Comparison of ENCODE assay signal across 1 cellular context in genomic region chr12:110281549-110282342, GRCh38.
TF ChIP-seq lines count a peak whose summit lies in the region.

No MANE protein-coding gene starts in this region.

TF ChIP-seq in HepG2, 621 proteins besides CTCF, POLR2A, EP300 and RAD21 (continued from another document and continues in another):
- TF ChIP-seq ZNF142 (CRISPR knock-in tag; IDR thresholded peaks at IDR 0.05): peak; percentile 20; the same call in 1 of the 2 replicates
- no peak for TF ChIP-seq ZMYM3 (CRISPR knock-in tag; IDR thresholded peaks at IDR 0.05)
- TF ChIP-seq ZNF672 (CRISPR knock-in tag; IDR thresholded peaks at IDR 0.05): no peak
- no peak for TF ChIP-seq SIX4 (CRISPR knock-in tag; IDR thresholded peaks at IDR 0.05)
- TF ChIP-seq BORCS8-MEF2B (CRISPR knock-in tag; IDR thresholded peaks at IDR 0.05): no peak; the same call in none of the 2 replicates
- TF ChIP-seq RFXAP (CRISPR knock-in tag; IDR thresholded peaks at IDR 0.05; ENCODE audit: borderline replicate concordance): no peak
- TF ChIP-seq NR2F1 (CRISPR knock-in tag; IDR thresholded peaks at IDR 0.05): no peak
- no peak for TF ChIP-seq ELF4 (CRISPR knock-in tag; IDR thresholded peaks at IDR 0.05; ENCODE audit: borderline replicate concordance)
- no peak for TF ChIP-seq ZNF556 (CRISPR knock-in tag; IDR thresholded peaks at IDR 0.05; ENCODE audit: borderline replicate concordance)
- no peak for TF ChIP-seq ZNF616 (CRISPR knock-in tag; IDR thresholded peaks at IDR 0.05; ENCODE audit: low read depth)
- TF ChIP-seq HNRNPL (IDR thresholded peaks at IDR 0.05; ENCODE audit: low read depth, low read length): no peak
- TF ChIP-seq ZNF674 (CRISPR knock-in tag; IDR thresholded peaks at IDR 0.05; ENCODE audit: low read depth): no peak
- no peak for TF ChIP-seq KDM6A (CRISPR knock-in tag; IDR thresholded peaks at IDR 0.05; ENCODE audit: low read depth)
- no peak for TF ChIP-seq ZNF816 (CRISPR knock-in tag; IDR thresholded peaks at IDR 0.05; ENCODE audit: borderline replicate concordance)
- no peak for TF ChIP-seq DPF2 (CRISPR knock-in tag; IDR thresholded peaks at IDR 0.05; ENCODE audit: borderline replicate concordance, low read depth)
- no peak for TF ChIP-seq ZNF567 (CRISPR knock-in tag; IDR thresholded peaks at IDR 0.05; ENCODE audit: borderline replicate concordance)
- 0 out of 2 replicates have a peak, but pooled peaks have one; percentile 16 for TF ChIP-seq ZHX2 (IDR thresholded peaks at IDR 0.05; ENCODE audit: low read depth)
- no peak for TF ChIP-seq ZHX2 (CRISPR knock-in tag; IDR thresholded peaks at IDR 0.05; ENCODE audit: borderline replicate concordance)
- no peak for TF ChIP-seq ZNF788 (CRISPR knock-in tag; IDR thresholded peaks at IDR 0.05; ENCODE audit: borderline replicate concordance)
- TF ChIP-seq RFXANK (CRISPR knock-in tag; IDR thresholded peaks at IDR 0.05): no peak
- TF ChIP-seq GATA4 (IDR thresholded peaks at IDR 0.05; ENCODE audit: borderline replicate concordance, low read depth): no peak
- TF ChIP-seq FOXK2 (IDR thresholded peaks at IDR 0.05): no peak
- TF ChIP-seq KLF11 (CRISPR knock-in tag; IDR thresholded peaks at IDR 0.05): no peak
- no peak for TF ChIP-seq MED8 (CRISPR knock-in tag; IDR thresholded peaks at IDR 0.05; ENCODE audit: insufficient replicate concordance)
- TF ChIP-seq ZSCAN9 (CRISPR knock-in tag; IDR thresholded peaks at IDR 0.05; ENCODE audit: borderline replicate concordance): no peak
- no peak for TF ChIP-seq NCOA1 (CRISPR knock-in tag; IDR thresholded peaks at IDR 0.05)
- TF ChIP-seq HNRNPLL (IDR thresholded peaks at IDR 0.05; ENCODE audit: low read depth, low read length, poor library complexity, severe bottlenecking): peak; percentile 44
- TF ChIP-seq ZNF296 (CRISPR knock-in tag; conservative IDR thresholded peaks at IDR 0.05): no peak
- no peak for TF ChIP-seq ZNF75D (CRISPR knock-in tag; IDR thresholded peaks at IDR 0.05; ENCODE audit: borderline replicate concordance)
- TF ChIP-seq RBAK (CRISPR knock-in tag; IDR thresholded peaks at IDR 0.05): no peak
- TF ChIP-seq ZNF713 (CRISPR knock-in tag; IDR thresholded peaks at IDR 0.05): no peak
- no peak for TF ChIP-seq ZNF292 (CRISPR knock-in tag; IDR thresholded peaks at IDR 0.05; ENCODE audit: borderline replicate concordance, low read depth)
- TF ChIP-seq SMAD3 (CRISPR knock-in tag; IDR thresholded peaks at IDR 0.05): no peak
- peak; percentile 45; the same call in 1 of the 2 replicates for TF ChIP-seq RNF2 (conservative IDR thresholded peaks at IDR 0.05; ENCODE audit: low read depth)
- no peak for TF ChIP-seq ZNF562 (CRISPR knock-in tag; IDR thresholded peaks at IDR 0.05; ENCODE audit: borderline replicate concordance)
- TF ChIP-seq NONO (IDR thresholded peaks at IDR 0.05): no peak
- TF ChIP-seq NONO (CRISPR knock-in tag; conservative IDR thresholded peaks at IDR 0.05): peak; percentile 62
- no peak for TF ChIP-seq CC2D1A (CRISPR knock-in tag; IDR thresholded peaks at IDR 0.05)
- TF ChIP-seq KAT8 (CRISPR knock-in tag; IDR thresholded peaks at IDR 0.05): no peak
- TF ChIP-seq TERF1 (CRISPR knock-in tag; IDR thresholded peaks at IDR 0.05): no peak
- TF ChIP-seq ZNF160 (CRISPR knock-in tag; IDR thresholded peaks at IDR 0.05): 0 out of 2 replicates have a peak, but pooled peaks have one; percentile 39
- TF ChIP-seq ZNF615 (CRISPR knock-in tag; IDR thresholded peaks at IDR 0.05; ENCODE audit: borderline replicate concordance): no peak
- no peak for TF ChIP-seq HDAC2 (CRISPR knock-in tag; IDR thresholded peaks at IDR 0.05)
- no peak for TF ChIP-seq ZNF3 (CRISPR knock-in tag; IDR thresholded peaks at IDR 0.05)
- no peak for TF ChIP-seq ZNF317 (CRISPR knock-in tag; IDR thresholded peaks at IDR 0.05)
- TF ChIP-seq WIZ (CRISPR knock-in tag; IDR thresholded peaks at IDR 0.05): peak; percentile 46; the same call in 1 of the 2 replicates
- TF ChIP-seq U2AF1 (optimal IDR thresholded peaks at IDR 0.05; ENCODE audit: low read depth, low read length): no peak
- no peak for TF ChIP-seq ZBTB34 (CRISPR knock-in tag; IDR thresholded peaks at IDR 0.05)
- TF ChIP-seq GABPB1 (CRISPR knock-in tag; IDR thresholded peaks at IDR 0.05): peak; percentile 77
- TF ChIP-seq ZSCAN25 (CRISPR knock-in tag; IDR thresholded peaks at IDR 0.05): peak; percentile 69
- no peak; the same call in 1 of the 2 replicates for TF ChIP-seq BRCA1 (CRISPR knock-in tag; IDR thresholded peaks at IDR 0.05)
- peak; percentile 29; the same call in 1 of the 2 replicates for TF ChIP-seq MXD1 (CRISPR knock-in tag; IDR thresholded peaks at IDR 0.05)
- peak; percentile 80; the same call in 1 of the 2 replicates for TF ChIP-seq ARID2 (CRISPR knock-in tag; IDR thresholded peaks at IDR 0.05; ENCODE audit: borderline replicate concordance)
- peak; percentile 38; the same call in 1 of the 2 replicates for TF ChIP-seq ZNF543 (CRISPR knock-in tag; IDR thresholded peaks at IDR 0.05)
- peak; percentile 47; the same call in 1 of the 2 replicates for TF ChIP-seq ETV5 (CRISPR knock-in tag; IDR thresholded peaks at IDR 0.05; ENCODE audit: borderline replicate concordance)
- no peak for TF ChIP-seq ZNF512B (CRISPR knock-in tag; IDR thresholded peaks at IDR 0.05; ENCODE audit: borderline replicate concordance)
- TF ChIP-seq STAT5B (CRISPR knock-in tag; IDR thresholded peaks at IDR 0.05): no peak
